Comparison of ENCODE assay signal across 1 cellular context in the genomic region with DNA sequence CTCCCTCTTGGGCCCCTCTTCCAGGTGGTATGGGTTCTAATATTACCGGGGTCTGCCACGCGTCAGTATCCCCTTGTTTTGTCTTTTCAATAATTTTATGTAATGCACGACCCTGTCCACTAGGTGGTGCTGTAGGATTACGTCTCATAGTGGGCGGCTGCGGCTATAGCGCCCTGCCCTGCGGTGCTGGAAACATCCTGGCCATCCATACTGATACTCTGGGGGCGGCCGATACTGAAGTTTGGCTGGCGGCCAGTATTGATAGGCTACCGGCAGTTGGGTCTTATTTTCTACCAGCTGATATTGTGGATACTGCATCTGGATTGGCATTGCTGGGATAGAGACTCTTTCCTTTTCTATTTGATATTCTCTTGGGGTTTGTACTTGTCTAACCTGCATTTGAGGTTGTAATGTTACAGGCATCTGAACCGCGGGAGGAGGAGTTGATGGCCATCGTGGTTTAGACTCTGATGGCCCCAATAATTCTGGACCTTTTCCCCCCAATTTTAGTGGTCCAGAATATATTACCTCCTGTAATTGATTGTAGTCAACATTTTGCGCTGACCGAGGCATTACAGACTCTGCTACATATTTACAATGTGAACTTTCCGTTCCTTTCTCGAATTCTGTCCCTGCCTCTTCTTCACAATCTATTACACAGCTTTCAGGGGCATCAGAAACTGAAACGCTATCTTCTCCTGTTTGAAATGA.
TF ChIP-seq lines count a peak whose summit lies in the region.

No MANE protein-coding gene starts in this region.

TF ChIP-seq in HEK293, 187 proteins besides CTCF, POLR2A, EP300 and RAD21 (continued from another document and continues in another):
- peak; percentile 97 for TF ChIP-seq ZNF654 (tag by site-specific recombination; IDR thresholded peaks at IDR 0.05; ENCODE audit: low read depth)
- no peak for TF ChIP-seq ZNF24 (tag by site-specific recombination; IDR thresholded peaks at IDR 0.05)
- TF ChIP-seq ZBTB8A (tag by site-specific recombination; IDR thresholded peaks at IDR 0.05), result 0 out of 2 replicates have a peak, but pooled peaks have one; percentile 18
- TF ChIP-seq SP7 (tag by site-specific recombination; IDR thresholded peaks at IDR 0.05), result peak; percentile 58
- TF ChIP-seq, protein P1, sequence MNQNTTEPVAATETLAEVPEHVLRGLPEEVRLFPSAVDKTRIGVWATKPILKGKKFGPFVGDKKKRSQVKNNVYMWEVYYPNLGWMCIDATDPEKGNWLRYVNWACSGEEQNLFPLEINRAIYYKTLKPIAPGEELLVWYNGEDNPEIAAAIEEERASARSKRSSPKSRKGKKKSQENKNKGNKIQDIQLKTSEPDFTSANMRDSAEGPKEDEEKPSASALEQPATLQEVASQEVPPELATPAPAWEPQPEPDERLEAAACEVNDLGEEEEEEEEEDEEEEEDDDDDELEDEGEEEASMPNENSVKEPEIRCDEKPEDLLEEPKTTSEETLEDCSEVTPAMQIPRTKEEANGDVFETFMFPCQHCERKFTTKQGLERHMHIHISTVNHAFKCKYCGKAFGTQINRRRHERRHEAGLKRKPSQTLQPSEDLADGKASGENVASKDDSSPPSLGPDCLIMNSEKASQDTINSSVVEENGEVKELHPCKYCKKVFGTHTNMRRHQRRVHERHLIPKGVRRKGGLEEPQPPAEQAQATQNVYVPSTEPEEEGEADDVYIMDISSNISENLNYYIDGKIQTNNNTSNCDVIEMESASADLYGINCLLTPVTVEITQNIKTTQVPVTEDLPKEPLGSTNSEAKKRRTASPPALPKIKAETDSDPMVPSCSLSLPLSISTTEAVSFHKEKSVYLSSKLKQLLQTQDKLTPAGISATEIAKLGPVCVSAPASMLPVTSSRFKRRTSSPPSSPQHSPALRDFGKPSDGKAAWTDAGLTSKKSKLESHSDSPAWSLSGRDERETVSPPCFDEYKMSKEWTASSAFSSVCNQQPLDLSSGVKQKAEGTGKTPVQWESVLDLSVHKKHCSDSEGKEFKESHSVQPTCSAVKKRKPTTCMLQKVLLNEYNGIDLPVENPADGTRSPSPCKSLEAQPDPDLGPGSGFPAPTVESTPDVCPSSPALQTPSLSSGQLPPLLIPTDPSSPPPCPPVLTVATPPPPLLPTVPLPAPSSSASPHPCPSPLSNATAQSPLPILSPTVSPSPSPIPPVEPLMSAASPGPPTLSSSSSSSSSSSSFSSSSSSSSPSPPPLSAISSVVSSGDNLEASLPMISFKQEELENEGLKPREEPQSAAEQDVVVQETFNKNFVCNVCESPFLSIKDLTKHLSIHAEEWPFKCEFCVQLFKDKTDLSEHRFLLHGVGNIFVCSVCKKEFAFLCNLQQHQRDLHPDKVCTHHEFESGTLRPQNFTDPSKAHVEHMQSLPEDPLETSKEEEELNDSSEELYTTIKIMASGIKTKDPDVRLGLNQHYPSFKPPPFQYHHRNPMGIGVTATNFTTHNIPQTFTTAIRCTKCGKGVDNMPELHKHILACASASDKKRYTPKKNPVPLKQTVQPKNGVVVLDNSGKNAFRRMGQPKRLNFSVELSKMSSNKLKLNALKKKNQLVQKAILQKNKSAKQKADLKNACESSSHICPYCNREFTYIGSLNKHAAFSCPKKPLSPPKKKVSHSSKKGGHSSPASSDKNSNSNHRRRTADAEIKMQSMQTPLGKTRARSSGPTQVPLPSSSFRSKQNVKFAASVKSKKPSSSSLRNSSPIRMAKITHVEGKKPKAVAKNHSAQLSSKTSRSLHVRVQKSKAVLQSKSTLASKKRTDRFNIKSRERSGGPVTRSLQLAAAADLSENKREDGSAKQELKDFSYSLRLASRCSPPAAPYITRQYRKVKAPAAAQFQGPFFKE (tag by site-specific recombination; IDR thresholded peaks at IDR 0.05; ENCODE audit: borderline replicate concordance), result no peak
- no peak for TF ChIP-seq ZNF311 (tag by site-specific recombination; IDR thresholded peaks at IDR 0.05; ENCODE audit: borderline replicate concordance)
- TF ChIP-seq, protein P2, sequence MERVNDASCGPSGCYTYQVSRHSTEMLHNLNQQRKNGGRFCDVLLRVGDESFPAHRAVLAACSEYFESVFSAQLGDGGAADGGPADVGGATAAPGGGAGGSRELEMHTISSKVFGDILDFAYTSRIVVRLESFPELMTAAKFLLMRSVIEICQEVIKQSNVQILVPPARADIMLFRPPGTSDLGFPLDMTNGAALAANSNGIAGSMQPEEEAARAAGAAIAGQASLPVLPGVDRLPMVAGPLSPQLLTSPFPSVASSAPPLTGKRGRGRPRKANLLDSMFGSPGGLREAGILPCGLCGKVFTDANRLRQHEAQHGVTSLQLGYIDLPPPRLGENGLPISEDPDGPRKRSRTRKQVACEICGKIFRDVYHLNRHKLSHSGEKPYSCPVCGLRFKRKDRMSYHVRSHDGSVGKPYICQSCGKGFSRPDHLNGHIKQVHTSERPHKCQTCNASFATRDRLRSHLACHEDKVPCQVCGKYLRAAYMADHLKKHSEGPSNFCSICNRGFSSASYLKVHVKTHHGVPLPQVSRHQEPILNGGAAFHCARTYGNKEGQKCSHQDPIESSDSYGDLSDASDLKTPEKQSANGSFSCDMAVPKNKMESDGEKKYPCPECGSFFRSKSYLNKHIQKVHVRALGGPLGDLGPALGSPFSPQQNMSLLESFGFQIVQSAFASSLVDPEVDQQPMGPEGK (tag by site-specific recombination; IDR thresholded peaks at IDR 0.05), result 0 out of 2 replicates have a peak, but pooled peaks have one; percentile 43
- peak; percentile 92 for TF ChIP-seq ZNF600 (tag by site-specific recombination; IDR thresholded peaks at IDR 0.05)
- TF ChIP-seq, protein P3, sequence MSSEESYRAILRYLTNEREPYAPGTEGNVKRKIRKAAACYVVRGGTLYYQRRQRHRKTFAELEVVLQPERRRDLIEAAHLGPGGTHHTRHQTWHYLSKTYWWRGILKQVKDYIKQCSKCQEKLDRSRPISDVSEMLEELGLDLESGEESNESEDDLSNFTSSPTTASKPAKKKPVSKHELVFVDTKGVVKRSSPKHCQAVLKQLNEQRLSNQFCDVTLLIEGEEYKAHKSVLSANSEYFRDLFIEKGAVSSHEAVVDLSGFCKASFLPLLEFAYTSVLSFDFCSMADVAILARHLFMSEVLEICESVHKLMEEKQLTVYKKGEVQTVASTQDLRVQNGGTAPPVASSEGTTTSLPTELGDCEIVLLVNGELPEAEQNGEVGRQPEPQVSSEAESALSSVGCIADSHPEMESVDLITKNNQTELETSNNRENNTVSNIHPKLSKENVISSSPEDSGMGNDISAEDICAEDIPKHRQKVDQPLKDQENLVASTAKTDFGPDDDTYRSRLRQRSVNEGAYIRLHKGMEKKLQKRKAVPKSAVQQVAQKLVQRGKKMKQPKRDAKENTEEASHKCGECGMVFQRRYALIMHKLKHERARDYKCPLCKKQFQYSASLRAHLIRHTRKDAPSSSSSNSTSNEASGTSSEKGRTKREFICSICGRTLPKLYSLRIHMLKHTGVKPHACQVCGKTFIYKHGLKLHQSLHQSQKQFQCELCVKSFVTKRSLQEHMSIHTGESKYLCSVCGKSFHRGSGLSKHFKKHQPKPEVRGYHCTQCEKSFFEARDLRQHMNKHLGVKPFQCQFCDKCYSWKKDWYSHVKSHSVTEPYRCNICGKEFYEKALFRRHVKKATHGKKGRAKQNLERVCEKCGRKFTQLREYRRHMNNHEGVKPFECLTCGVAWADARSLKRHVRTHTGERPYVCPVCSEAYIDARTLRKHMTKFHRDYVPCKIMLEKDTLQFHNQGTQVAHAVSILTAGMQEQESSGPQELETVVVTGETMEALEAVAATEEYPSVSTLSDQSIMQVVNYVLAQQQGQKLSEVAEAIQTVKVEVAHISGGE (tag by site-specific recombination; conservative IDR thresholded peaks at IDR 0.05; ENCODE audit: low read depth), result no peak
- TF ChIP-seq, protein P4, sequence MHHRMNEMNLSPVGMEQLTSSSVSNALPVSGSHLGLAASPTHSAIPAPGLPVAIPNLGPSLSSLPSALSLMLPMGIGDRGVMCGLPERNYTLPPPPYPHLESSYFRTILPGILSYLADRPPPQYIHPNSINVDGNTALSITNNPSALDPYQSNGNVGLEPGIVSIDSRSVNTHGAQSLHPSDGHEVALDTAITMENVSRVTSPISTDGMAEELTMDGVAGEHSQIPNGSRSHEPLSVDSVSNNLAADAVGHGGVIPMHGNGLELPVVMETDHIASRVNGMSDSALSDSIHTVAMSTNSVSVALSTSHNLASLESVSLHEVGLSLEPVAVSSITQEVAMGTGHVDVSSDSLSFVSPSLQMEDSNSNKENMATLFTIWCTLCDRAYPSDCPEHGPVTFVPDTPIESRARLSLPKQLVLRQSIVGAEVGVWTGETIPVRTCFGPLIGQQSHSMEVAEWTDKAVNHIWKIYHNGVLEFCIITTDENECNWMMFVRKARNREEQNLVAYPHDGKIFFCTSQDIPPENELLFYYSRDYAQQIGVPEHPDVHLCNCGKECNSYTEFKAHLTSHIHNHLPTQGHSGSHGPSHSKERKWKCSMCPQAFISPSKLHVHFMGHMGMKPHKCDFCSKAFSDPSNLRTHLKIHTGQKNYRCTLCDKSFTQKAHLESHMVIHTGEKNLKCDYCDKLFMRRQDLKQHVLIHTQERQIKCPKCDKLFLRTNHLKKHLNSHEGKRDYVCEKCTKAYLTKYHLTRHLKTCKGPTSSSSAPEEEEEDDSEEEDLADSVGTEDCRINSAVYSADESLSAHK (tag by site-specific recombination; IDR thresholded peaks at IDR 0.05), result no peak
- no peak for TF ChIP-seq ZNF350 (tag by site-specific recombination; IDR thresholded peaks at IDR 0.05)
- no peak; the same call in 1 of the 2 replicates for TF ChIP-seq KLF10 (tag by site-specific recombination; IDR thresholded peaks at IDR 0.05)
- TF ChIP-seq, protein P5, sequence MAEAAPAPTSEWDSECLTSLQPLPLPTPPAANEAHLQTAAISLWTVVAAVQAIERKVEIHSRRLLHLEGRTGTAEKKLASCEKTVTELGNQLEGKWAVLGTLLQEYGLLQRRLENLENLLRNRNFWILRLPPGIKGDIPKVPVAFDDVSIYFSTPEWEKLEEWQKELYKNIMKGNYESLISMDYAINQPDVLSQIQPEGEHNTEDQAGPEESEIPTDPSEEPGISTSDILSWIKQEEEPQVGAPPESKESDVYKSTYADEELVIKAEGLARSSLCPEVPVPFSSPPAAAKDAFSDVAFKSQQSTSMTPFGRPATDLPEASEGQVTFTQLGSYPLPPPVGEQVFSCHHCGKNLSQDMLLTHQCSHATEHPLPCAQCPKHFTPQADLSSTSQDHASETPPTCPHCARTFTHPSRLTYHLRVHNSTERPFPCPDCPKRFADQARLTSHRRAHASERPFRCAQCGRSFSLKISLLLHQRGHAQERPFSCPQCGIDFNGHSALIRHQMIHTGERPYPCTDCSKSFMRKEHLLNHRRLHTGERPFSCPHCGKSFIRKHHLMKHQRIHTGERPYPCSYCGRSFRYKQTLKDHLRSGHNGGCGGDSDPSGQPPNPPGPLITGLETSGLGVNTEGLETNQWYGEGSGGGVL (tag by site-specific recombination; IDR thresholded peaks at IDR 0.05), result no peak
- TF ChIP-seq SP3 (tag by site-specific recombination; IDR thresholded peaks at IDR 0.05), result 0 out of 2 replicates have a peak, but pooled peaks have one; percentile 24
- no peak for TF ChIP-seq ZNF521 (tag by site-specific recombination; IDR thresholded peaks at IDR 0.05)
- TF ChIP-seq, protein P6, sequence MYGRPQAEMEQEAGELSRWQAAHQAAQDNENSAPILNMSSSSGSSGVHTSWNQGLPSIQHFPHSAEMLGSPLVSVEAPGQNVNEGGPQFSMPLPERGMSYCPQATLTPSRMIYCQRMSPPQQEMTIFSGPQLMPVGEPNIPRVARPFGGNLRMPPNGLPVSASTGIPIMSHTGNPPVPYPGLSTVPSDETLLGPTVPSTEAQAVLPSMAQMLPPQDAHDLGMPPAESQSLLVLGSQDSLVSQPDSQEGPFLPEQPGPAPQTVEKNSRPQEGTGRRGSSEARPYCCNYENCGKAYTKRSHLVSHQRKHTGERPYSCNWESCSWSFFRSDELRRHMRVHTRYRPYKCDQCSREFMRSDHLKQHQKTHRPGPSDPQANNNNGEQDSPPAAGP (tag by site-specific recombination; IDR thresholded peaks at IDR 0.05), result no peak
- TF ChIP-seq KLF8 (tag by site-specific recombination; IDR thresholded peaks at IDR 0.05), result peak; percentile 71; the same call in 1 of the 2 replicates
- TF ChIP-seq EGR2 (tag by site-specific recombination; IDR thresholded peaks at IDR 0.05; ENCODE audit: low read depth), result peak; percentile 50; the same call in 1 of the 2 replicates
- peak; percentile 44; the same call in 1 of the 2 replicates for TF ChIP-seq ZFHX2 (tag by site-specific recombination; conservative IDR thresholded peaks at IDR 0.05)
- TF ChIP-seq SP2 (tag by site-specific recombination; IDR thresholded peaks at IDR 0.05), result no peak
- TF ChIP-seq ZNF677 (tag by site-specific recombination; IDR thresholded peaks at IDR 0.05), result no peak
- TF ChIP-seq ZFP69B (tag by site-specific recombination; IDR thresholded peaks at IDR 0.05), result no peak
- TF ChIP-seq IKZF3 (tag by site-specific recombination; IDR thresholded peaks at IDR 0.05), result peak; percentile 66; the same call in 1 of the 2 replicates
- no peak for TF ChIP-seq ZNF624 (tag by site-specific recombination; IDR thresholded peaks at IDR 0.05)
- TF ChIP-seq ZNF146 (tag by site-specific recombination; IDR thresholded peaks at IDR 0.05), result no peak
- peak; percentile 74; the same call in 1 of the 2 replicates for TF ChIP-seq ZNF2 (tag by site-specific recombination; IDR thresholded peaks at IDR 0.05)
- peak; percentile 45 for TF ChIP-seq ZNF335 (tag by site-specific recombination; conservative IDR thresholded peaks at IDR 0.05)
- no peak for TF ChIP-seq ZFP3 (tag by site-specific recombination; IDR thresholded peaks at IDR 0.05; ENCODE audit: low read depth)
- TF ChIP-seq, protein P7, sequence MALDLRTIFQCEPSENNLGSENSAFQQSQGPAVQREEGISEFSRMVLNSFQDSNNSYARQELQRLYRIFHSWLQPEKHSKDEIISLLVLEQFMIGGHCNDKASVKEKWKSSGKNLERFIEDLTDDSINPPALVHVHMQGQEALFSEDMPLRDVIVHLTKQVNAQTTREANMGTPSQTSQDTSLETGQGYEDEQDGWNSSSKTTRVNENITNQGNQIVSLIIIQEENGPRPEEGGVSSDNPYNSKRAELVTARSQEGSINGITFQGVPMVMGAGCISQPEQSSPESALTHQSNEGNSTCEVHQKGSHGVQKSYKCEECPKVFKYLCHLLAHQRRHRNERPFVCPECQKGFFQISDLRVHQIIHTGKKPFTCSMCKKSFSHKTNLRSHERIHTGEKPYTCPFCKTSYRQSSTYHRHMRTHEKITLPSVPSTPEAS (tag by site-specific recombination; IDR thresholded peaks at IDR 0.05), result no peak
- TF ChIP-seq ZSCAN23 (tag by site-specific recombination; IDR thresholded peaks at IDR 0.05), result no peak
- peak; percentile 56; the same call in 1 of the 2 replicates for TF ChIP-seq ZNF561 (tag by site-specific recombination; IDR thresholded peaks at IDR 0.05; ENCODE audit: borderline replicate concordance)
- TF ChIP-seq ZNF211 (tag by site-specific recombination; IDR thresholded peaks at IDR 0.05; ENCODE audit: low read depth), result no peak
- TF ChIP-seq, protein P8, sequence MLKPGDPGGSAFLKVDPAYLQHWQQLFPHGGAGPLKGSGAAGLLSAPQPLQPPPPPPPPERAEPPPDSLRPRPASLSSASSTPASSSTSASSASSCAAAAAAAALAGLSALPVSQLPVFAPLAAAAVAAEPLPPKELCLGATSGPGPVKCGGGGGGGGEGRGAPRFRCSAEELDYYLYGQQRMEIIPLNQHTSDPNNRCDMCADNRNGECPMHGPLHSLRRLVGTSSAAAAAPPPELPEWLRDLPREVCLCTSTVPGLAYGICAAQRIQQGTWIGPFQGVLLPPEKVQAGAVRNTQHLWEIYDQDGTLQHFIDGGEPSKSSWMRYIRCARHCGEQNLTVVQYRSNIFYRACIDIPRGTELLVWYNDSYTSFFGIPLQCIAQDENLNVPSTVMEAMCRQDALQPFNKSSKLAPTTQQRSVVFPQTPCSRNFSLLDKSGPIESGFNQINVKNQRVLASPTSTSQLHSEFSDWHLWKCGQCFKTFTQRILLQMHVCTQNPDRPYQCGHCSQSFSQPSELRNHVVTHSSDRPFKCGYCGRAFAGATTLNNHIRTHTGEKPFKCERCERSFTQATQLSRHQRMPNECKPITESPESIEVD (tag by site-specific recombination; IDR thresholded peaks at IDR 0.05), result no peak
